30 cellular contexts compared by ENCODE assay signal in genomic region chr2:209985879-209986278, GRCh38. TPM values are rescaled to one million over a fixed set of nuclear protein-coding genes. Genes with fewer than 3 reads are reported as not detected.
A peak's percentile ranks its signal among the peaks of the same experiment; 100 is the strongest.
DNase-seq lines count a peak whose midpoint lies in the region; ATAC-seq and TF ChIP-seq lines count a peak whose summit lies in the region.
"Had no signal": no experiment of that assay in that cellular context is flagged by ENCODE, and none has a peak within 500 bp of the region (broad histone marks: within the 10 kb centered on the region; RNA-seq: fewer than 3 reads in every experiment).

No MANE protein-coding gene starts in this region.

- intact Hi-C loops in left lung (cut with DNase I) = no loop called here

- peaks cover 0 to 7% of the 10 kb centered on the region in 2 donors for H3K4me1 ChIP-seq in left lung
- H3K4me1 ChIP-seq: A549, breast epithelium had no signal

- CTCF ChIA-PET in activated CD4-positive, alpha-beta T cell treated with anti-CD3 and anti-CD28 coated beads, Interleukin-2, amount 10 ng/mL, durations not matched to agents 7 days and 5 days (lab: Charles Lee) = no interaction called here

- no peak overlapping the region for H3K4me3 ChIP-seq in left lung
- H3K4me3 ChIP-seq: A549, breast epithelium had no signal

- no peak overlapping the region for H3K27ac Mint-ChIP-seq in activated CD4-positive, alpha-beta T cell treated with anti-CD3 and anti-CD28 coated beads, Interleukin-2, amount 10 ng/mL, durations not matched to agents 7 days and 5 days
- H3K27ac Mint-ChIP-seq: activated CD4-positive, alpha-beta memory T cell treated with anti-CD3 and anti-CD28 coated beads for 36 hours; activated naive CD4-positive, alpha-beta T cell treated with anti-CD3 and anti-CD28 coated beads, Interleukin-2, amount 50 U/mL, for 72 hours; activated T-helper 17 cell treated with anti-CD3 and anti-CD28 coated beads, Interleukin-2, amount 50 U/mL, for 72 hours; B cell; nephron; type B pancreatic cell had no signal

- no peak for TF ChIP-seq CTCF in left lung (IDR thresholded peaks at IDR 0.05)

- ATAC-seq in left lung = peak; percentile 49
- no peak for ATAC-seq in GM18520 (IDR thresholded peaks at IDR 0.05; ENCODE audit: unreplicated experiment)
- ATAC-seq: A549; activated T-helper 17 cell treated with anti-CD3 and anti-CD28 coated beads, Interleukin-2, amount 50 U/mL, for 72 hours; HCT116; right cardiac atrium had no signal

- peak; percentile 66 for DNase-seq in CD1c-positive myeloid dendritic cell (ENCODE audit: extremely low spot score)
- DNase-seq in MV-4-11 (lab: John Stamatoyannopoulos, UW) = peak; percentile 92
- DNase-seq in SKM-1 (lab: John Stamatoyannopoulos, UW; ENCODE audit: unreplicated experiment) = peak; percentile 77
- no peak for DNase-seq in left lung
- DNase-seq in activated CD4-positive, alpha-beta T cell treated with anti-CD3 and anti-CD28 coated beads, Interleukin-2, amount 10 ng/mL, durations not matched to agents 7 days and 5 days = no peak
- DNase-seq in mesenteric fat pad (ENCODE audit: low spot score) = no peak
- no peak for DNase-seq in OCI-M2 (lab: John Stamatoyannopoulos, UW; ENCODE audit: unreplicated experiment)
- DNase-seq: activated CD4-positive, alpha-beta memory T cell treated with anti-CD3 and anti-CD28 coated beads for 36 hours; activated CD8-positive, alpha-beta memory T cell treated with anti-CD3 and anti-CD28 coated beads, Interleukin-2, amount 50 U/mL, for 48 hours; DMS153; glutamatergic neuron; kidney; NCI-H1092; NCI-H187; NCI-H2171 treated with DMSO at 0.1 percent for 48 hours; NCI-H524 treated with DMSO at 0.1 percent for 48 hours; posterior cingulate gyrus; right cardiac atrium; stimulated activated CD4-positive, alpha-beta T cell treated with anti-CD3 and anti-CD28 coated beads, Interleukin-2, amount 100 ng/mL, for 48 hours; SW 1271; T-helper 9 cell had no signal

- no peaks in the 10 kb centered on the region for H3K9me3 Mint-ChIP-seq in activated CD4-positive, alpha-beta T cell treated with anti-CD3 and anti-CD28 coated beads, Interleukin-2, amount 10 ng/mL, durations not matched to agents 7 days and 5 days
- H3K9me3 Mint-ChIP-seq: activated CD4-positive, alpha-beta memory T cell treated with anti-CD3 and anti-CD28 coated beads for 36 hours; activated naive CD4-positive, alpha-beta T cell treated with anti-CD3 and anti-CD28 coated beads, Interleukin-2, amount 50 U/mL, for 72 hours; activated T-helper 17 cell treated with anti-CD3 and anti-CD28 coated beads, Interleukin-2, amount 50 U/mL, for 72 hours; nephron; type B pancreatic cell had no signal

- POLR2A ChIA-PET in activated CD4-positive, alpha-beta T cell treated with anti-CD3 and anti-CD28 coated beads, Interleukin-2, amount 10 ng/mL, durations not matched to agents 7 days and 5 days (lab: Charles Lee) = no interaction called here

- H3K36me3 ChIP-seq in left lung = no peaks in the 10 kb centered on the region
- H3K36me3 ChIP-seq: breast epithelium had no signal

- no peak overlapping the region for H3K4me3 Mint-ChIP-seq in activated CD4-positive, alpha-beta T cell treated with anti-CD3 and anti-CD28 coated beads, Interleukin-2, amount 10 ng/mL, durations not matched to agents 7 days and 5 days
- H3K4me3 Mint-ChIP-seq: activated CD4-positive, alpha-beta memory T cell treated with anti-CD3 and anti-CD28 coated beads for 36 hours; activated T-helper 17 cell treated with anti-CD3 and anti-CD28 coated beads, Interleukin-2, amount 50 U/mL, for 72 hours; B cell; nephron; type B pancreatic cell had no signal

- H3K27ac ChIP-seq in left lung = peak overlapping the region in 1 of 2 donors; percentile 20
- H3K27ac ChIP-seq: A549, breast epithelium had no signal

- H3K27me3 ChIP-seq in left lung = no peaks in the 10 kb centered on the region
- H3K27me3 ChIP-seq: breast epithelium had no signal

- peaks cover 21% of the 10 kb centered on the region for H3K27me3 Mint-ChIP-seq in activated CD4-positive, alpha-beta T cell treated with anti-CD3 and anti-CD28 coated beads, Interleukin-2, amount 10 ng/mL, durations not matched to agents 7 days and 5 days

- no peaks in the 10 kb centered on the region for H3K9me3 ChIP-seq in left lung
- H3K9me3 ChIP-seq: A549, breast epithelium had no signal

- H3K36me3 Mint-ChIP-seq in activated CD4-positive, alpha-beta T cell treated with anti-CD3 and anti-CD28 coated beads, Interleukin-2, amount 10 ng/mL, durations not matched to agents 7 days and 5 days (ENCODE audit: low read depth) = no peaks in the 10 kb centered on the region
- H3K36me3 Mint-ChIP-seq: activated CD4-positive, alpha-beta memory T cell treated with anti-CD3 and anti-CD28 coated beads for 36 hours; activated naive CD4-positive, alpha-beta T cell treated with anti-CD3 and anti-CD28 coated beads, Interleukin-2, amount 50 U/mL, for 72 hours; type B pancreatic cell had no signal

- H3K4me1 Mint-ChIP-seq in activated CD4-positive, alpha-beta T cell treated with anti-CD3 and anti-CD28 coated beads, Interleukin-2, amount 10 ng/mL, durations not matched to agents 7 days and 5 days = peaks cover 4% of the 10 kb centered on the region
- H3K4me1 Mint-ChIP-seq: activated T-helper 17 cell treated with anti-CD3 and anti-CD28 coated beads, Interleukin-2, amount 50 U/mL, for 72 hours; nephron had no signal

RNA-seq across cellular contexts. Expression of gene RPE, which starts 16.6 kb away (rescaled TPM):
- total RNA-seq in left lung (10 to 100 TPM; 48.0 to 54.5 TPM), mesenteric fat pad (43.8 TPM)
- 10 to 100 TPM; 38.1 to 49.2 TPM for total RNA-seq in activated CD4-positive, alpha-beta T cell treated with anti-CD3 and anti-CD28 coated beads, Interleukin-2, amount 10 ng/mL, durations not matched to agents 7 days and 5 days

Comparison
In these comparisons a context has a peak if more than half of its experiments do, and no peak if none do; other contexts are left out.
1. DNase-seq: peak in CD1c-positive myeloid dendritic cell (single experiment), MV-4-11 (single experiment) and SKM-1 (single experiment); none in left lung (0 of 2), activated CD4-positive, alpha-beta T cell treated with anti-CD3 and anti-CD28 coated beads, Interleukin-2, amount 10 ng/mL, durations not matched to agents 7 days and 5 days (single experiment), mesenteric fat pad (single experiment) and OCI-M2 (single experiment).